In genomic region chr11:14112721-14113120, GRCh38 we compare ENCODE assay signal across 13 cellular contexts.
DNase-seq lines count a peak whose midpoint lies in the region; ATAC-seq and TF ChIP-seq lines count a peak whose summit lies in the region.
"Had no signal": no experiment of that assay in that cellular context is flagged by ENCODE, and none has a peak within 500 bp of the region (broad histone marks: within the 10 kb centered on the region; RNA-seq: fewer than 3 reads in every experiment).

No MANE protein-coding gene starts in this region.

- H3K4me2 ChIP-seq in GM23338: no peak overlapping the region

- no peaks in the 10 kb centered on the region for H3K79me2 ChIP-seq in GM23338 (replicated peaks; ENCODE audit: insufficient read depth)

- H3K27ac ChIP-seq in GM23338 (ENCODE audit: low read depth): no peak overlapping the region
- H3K27ac ChIP-seq in WERI-Rb-1: peak overlapping the region; percentile 75

- DNase-seq in GM23338 (ENCODE audit: low spot score): no peak
- peak; percentile 81 for DNase-seq in WERI-Rb-1
- no peak for DNase-seq in endothelial cell (ENCODE audit: low spot score)
- no peak for DNase-seq in T-helper 17 cell
- DNase-seq in DMS153 treated with DMSO at 0.1 percent for 48 hours (lab: John Stamatoyannopoulos, UW; ENCODE audit: unreplicated experiment): no peak
- no peak for DNase-seq in DMS79 treated with DMSO at 0.1 percent for 48 hours (lab: John Stamatoyannopoulos, UW)
- DNase-seq: Calu3; CD4-positive, alpha-beta T cell; DMS53; IMR-90; KBM-7 had no signal

- no peak overlapping the region for H3K27ac Mint-ChIP-seq in GM23338
- peak overlapping the region; percentile 5 for H3K27ac Mint-ChIP-seq in endothelial cell (ENCODE audit: unreplicated experiment)
- H3K27ac Mint-ChIP-seq in T-helper 17 cell: no peak overlapping the region
- H3K27ac Mint-ChIP-seq: B cell; CD4-positive, alpha-beta T cell had no signal

- H3K9me2 ChIP-seq in GM23338 (ENCODE audit: insufficient read depth): no peaks in the 10 kb centered on the region

- H3K4me1 Mint-ChIP-seq in GM23338 (peaks cover 3% of the 10 kb centered on the region; the same call in 1 of the 3 replicates), endothelial cell (ENCODE audit: unreplicated experiment) (peaks cover 41% of the 10 kb centered on the region), T-helper 17 cell (peaks cover 13% of the 10 kb centered on the region)
- H3K4me1 Mint-ChIP-seq: B cell had no signal

- ATAC-seq in GM23338 (no peak), T-helper 17 cell (no peak), HG02938 (IDR thresholded peaks at IDR 0.05; ENCODE audit: unreplicated experiment) (no peak)

- H3K36me3 ChIP-seq in GM23338 (ENCODE audit: insufficient read depth) (no peaks in the 10 kb centered on the region), WERI-Rb-1 (no peaks in the 10 kb centered on the region)

- H3K27me3 ChIP-seq in GM23338 (ENCODE audit: insufficient read depth): no peaks in the 10 kb centered on the region
- H3K27me3 ChIP-seq in WERI-Rb-1 (ENCODE audit: insufficient read depth, low read depth, severe bottlenecking): no peaks in the 10 kb centered on the region

- TF ChIP-seq CTCF in GM23338 (conservative IDR thresholded peaks at IDR 0.05; ENCODE audit: low read depth in 2 of 2) (no peak), WERI-Rb-1 (IDR thresholded peaks at IDR 0.05; ENCODE audit: low read depth, low read length) (no peak), endothelial cell (IDR thresholded peaks at IDR 0.05; ENCODE audit: unreplicated experiment) (no peak)

- H3K36me3 Mint-ChIP-seq in GM23338 (ENCODE audit: low read depth) (no peaks in the 10 kb centered on the region), endothelial cell (ENCODE audit: low read depth, unreplicated experiment) (peaks cover 10% of the 10 kb centered on the region), T-helper 17 cell (ENCODE audit: low read depth) (peaks cover 3% of the 10 kb centered on the region)

- no peaks in the 10 kb centered on the region for H4K20me1 ChIP-seq in GM23338 (replicated peaks; ENCODE audit: insufficient read depth)

- no peaks in the 10 kb centered on the region for H3K9me3 Mint-ChIP-seq in GM23338
- H3K9me3 Mint-ChIP-seq in endothelial cell (ENCODE audit: unreplicated experiment): no peaks in the 10 kb centered on the region
- H3K9me3 Mint-ChIP-seq: CD4-positive, alpha-beta T cell had no signal

- H3K4me3 Mint-ChIP-seq in GM23338: no peak overlapping the region
- no peak overlapping the region for H3K4me3 Mint-ChIP-seq in endothelial cell (ENCODE audit: unreplicated experiment)
- no peak overlapping the region for H3K4me3 Mint-ChIP-seq in T-helper 17 cell
- H3K4me3 Mint-ChIP-seq: B cell; CD4-positive, alpha-beta T cell had no signal

- no peaks in the 10 kb centered on the region for H3K27me3 Mint-ChIP-seq in GM23338 (ENCODE audit: insufficient read depth, low read depth, poor library complexity)
- H3K27me3 Mint-ChIP-seq in endothelial cell (ENCODE audit: unreplicated experiment): no peaks in the 10 kb centered on the region
- no peaks in the 10 kb centered on the region for H3K27me3 Mint-ChIP-seq in T-helper 17 cell
- H3K27me3 Mint-ChIP-seq: CD4-positive, alpha-beta T cell had no signal

- H3K4me3 ChIP-seq in GM23338: no peak overlapping the region
- H3K4me3 ChIP-seq in WERI-Rb-1 (ENCODE audit: low read depth, low read length): no peak overlapping the region

- no peaks in the 10 kb centered on the region; the same call in 1 of the 2 replicates for H3K4me1 ChIP-seq in GM23338 (ENCODE audit: insufficient read depth)

- no peaks in the 10 kb centered on the region for H3F3A ChIP-seq in GM23338 (replicated peaks; ENCODE audit: low read depth)

- no peaks in the 10 kb centered on the region for H3K9me3 ChIP-seq in WERI-Rb-1 (ENCODE audit: severe bottlenecking)
- no peaks in the 10 kb centered on the region for H3K9me3 ChIP-seq in T-helper 17 cell (ENCODE audit: control insufficient read depth, low read length, poor library complexity, severe bottlenecking)

- H2AFZ ChIP-seq in GM23338: peak overlapping the region; percentile 21; the same call in 1 of the 2 replicates

TF ChIP-seq in GM23338, 12 proteins besides CTCF, POLR2A, EP300 and RAD21 (continues in another document):
- TF ChIP-seq NANOG (IDR thresholded peaks at IDR 0.05; ENCODE audit: borderline replicate concordance) (no peak), REST (IDR thresholded peaks at IDR 0.05; ENCODE audit: unreplicated experiment) (no peak), EZH2 (IDR thresholded peaks at IDR 0.05; ENCODE audit: low read depth, unreplicated experiment) (no peak), JUNB (IDR thresholded peaks at IDR 0.05; ENCODE audit: unreplicated experiment) (no peak), POLR2AphosphoS5 (IDR thresholded peaks at IDR 0.05; ENCODE audit: low read depth) (no peak), STAT1 (IDR thresholded peaks at IDR 0.05; ENCODE audit: unreplicated experiment) (no peak), EZH2phosphoT487 (IDR thresholded peaks at IDR 0.05; ENCODE audit: unreplicated experiment) (no peak), CREB1 (CRISPR knock-in tag; IDR thresholded peaks at IDR 0.05; ENCODE audit: low read depth) (no peak), ZNF331 (CRISPR knock-in tag; IDR thresholded peaks at IDR 0.05; ENCODE audit: low read depth) (no peak), ZNF114 (CRISPR knock-in tag; IDR thresholded peaks at IDR 0.05) (no peak)
